ENCODE assay signal across 16 cellular contexts in genomic region chr1:162772571-162773154, GRCh38. TPM values are rescaled to one million over a fixed set of nuclear protein-coding genes. Genes with fewer than 3 reads are reported as not detected.
DNase-seq lines count a peak whose midpoint lies in the region; ATAC-seq and TF ChIP-seq lines count a peak whose summit lies in the region.
"Had no signal": no experiment of that assay in that cellular context is flagged by ENCODE, and none has a peak within 500 bp of the region (broad histone marks: within the 10 kb centered on the region; RNA-seq: fewer than 3 reads in every experiment).

No MANE protein-coding gene starts in this region.

- TF ChIP-seq POLR2A in heart left ventricle (IDR thresholded peaks at IDR 0.05), result no peak
- no peak for TF ChIP-seq POLR2A in vagina (IDR thresholded peaks at IDR 0.05)
- TF ChIP-seq POLR2A in ovary (IDR thresholded peaks at IDR 0.05), result no peak

- H3K36me3 Mint-ChIP-seq in HFFc6 (ENCODE audit: low read depth) (peaks cover 84% of the 10 kb centered on the region), mesothelial cell of epicardium (peaks cover 30% of the 10 kb centered on the region)

- H3K27me3 Mint-ChIP-seq in HFFc6 (ENCODE audit: insufficient read depth) (peaks cover 3% of the 10 kb centered on the region; the same call in 1 of the 2 replicates), mesothelial cell of epicardium (ENCODE audit: low read depth) (no peaks in the 10 kb centered on the region)

- H3K27me3 ChIP-seq in heart left ventricle (no peaks in the 10 kb centered on the region), vagina (no peaks in the 10 kb centered on the region), ovary (no peaks in the 10 kb centered on the region)

- H3K4me3 Mint-ChIP-seq in HFFc6, result no peak overlapping the region
- no peak overlapping the region for H3K4me3 Mint-ChIP-seq in mesothelial cell of epicardium
- H3K4me3 Mint-ChIP-seq: B cell had no signal

- H3K27ac ChIP-seq in heart left ventricle, result peak overlapping the region in 1 of 12 donors; percentile 34
- H3K27ac ChIP-seq in vagina, result peak overlapping the region; percentile 67
- no peak overlapping the region for H3K27ac ChIP-seq in ovary
- H3K27ac ChIP-seq: thoracic aorta, VCaP had no signal

- H3K4me3 ChIP-seq in cardiac fibroblast (replicated peaks in 1 of 2; ENCODE audit: low read depth in 2 of 2, low read length in 2 of 2), result no peak overlapping the region
- H3K4me3 ChIP-seq in heart left ventricle, result no peak overlapping the region
- H3K4me3 ChIP-seq in vagina, result no peak overlapping the region
- H3K4me3 ChIP-seq in ovary, result no peak overlapping the region
- no peak overlapping the region for H3K4me3 ChIP-seq in mucosa of descending colon
- H3K4me3 ChIP-seq: thoracic aorta had no signal

- no peak for TF ChIP-seq EP300 in ovary (IDR thresholded peaks at IDR 0.05)

- 76 to 87% (median 81%) methylated on average over 4 of the region's 4 CpGs for WGBS in heart left ventricle, 4 donors
- 48 to 66% (median 62%) methylated on average over 4 of the region's 4 CpGs for WGBS in ovary, 3 donors

- H3K4me1 ChIP-seq in heart left ventricle (no peaks in the 10 kb centered on the region), vagina (no peaks in the 10 kb centered on the region), ovary (ENCODE audit: insufficient read depth) (no peaks in the 10 kb centered on the region), mucosa of descending colon (ENCODE audit: low read depth) (no peaks in the 10 kb centered on the region)

- H3K9me3 ChIP-seq in heart left ventricle (no peaks in the 10 kb centered on the region), vagina (no peaks in the 10 kb centered on the region), ovary (no peaks in the 10 kb centered on the region), mucosa of descending colon (no peaks in the 10 kb centered on the region)
- H3K9me3 ChIP-seq: thoracic aorta had no signal

- H3K27ac Mint-ChIP-seq in HFFc6 (peak overlapping the region; percentile 54), mesothelial cell of epicardium (no peak overlapping the region)
- H3K27ac Mint-ChIP-seq: B cell had no signal

- DNase-seq in HFFc6 (peak; percentile 47), cardiac fibroblast (ENCODE audit: low read depth in 2 of 2) (peak; percentile 46 to 77), heart left ventricle (no peak), vagina (ENCODE audit: extremely low spot score in 2 of 2) (no peak), ovary (no peak), mesothelial cell of epicardium (ENCODE audit: low spot score in 2 of 2, unreplicated experiment in 2 of 2) (no peak), mucosa of descending colon (no peak)
- DNase-seq: activated CD8-positive, alpha-beta memory T cell treated with anti-CD3 and anti-CD28 coated beads, Interleukin-2, amount 50 U/mL, for 48 hours; activated gamma-delta T cell treated with Interleukin-2 at 50 U/mL for 16 hours; left cardiac atrium; NCI-H2107; NCI-H524 treated with DMSO at 0.1 percent for 48 hours; SHP77 treated with DMSO at 0.1 percent for 48 hours had no signal

- intact Hi-C loops in heart left ventricle (cut with DNase I) (loop anchor here in 2 of 10 donors (5.0 to 10.0 kb wide), 2 partner anchors 50 to 158 kb away; no protein-coding TSS in a partner anchor), vagina (cut with DNase I) (no loop called here), ovary (cut with DNase I) (no loop called here), mucosa of descending colon (cut with DNase I, micrococcal nuclease) (no loop called here)

- H3K9me3 Mint-ChIP-seq in HFFc6 (no peaks in the 10 kb centered on the region), mesothelial cell of epicardium (no peaks in the 10 kb centered on the region)

- peaks cover 35% of the 10 kb centered on the region for H3K4me1 Mint-ChIP-seq in HFFc6 (ENCODE audit: low read depth)
- no peaks in the 10 kb centered on the region for H3K4me1 Mint-ChIP-seq in mesothelial cell of epicardium
- H3K4me1 Mint-ChIP-seq: B cell had no signal

- TF ChIP-seq CTCF in HFFc6 (IDR thresholded peaks at IDR 0.05) (no peak), cardiac fibroblast (IDR thresholded peaks at IDR 0.05; ENCODE audit: low read depth, low read length) (peak; percentile 11), heart left ventricle (IDR thresholded peaks at IDR 0.05) (no peak), vagina (IDR thresholded peaks at IDR 0.05) (peak in 1 of 3 experiments; percentile 17), ovary (IDR thresholded peaks at IDR 0.05) (no peak), mesothelial cell of epicardium (IDR thresholded peaks at IDR 0.05; ENCODE audit: unreplicated experiment) (no peak), mucosa of descending colon (IDR thresholded peaks at IDR 0.05) (no peak)

- H3K36me3 ChIP-seq in heart left ventricle (peaks cover 0 to 96% (median 15%) of the 10 kb centered on the region in 9 donors), vagina (peaks cover 0 to 4% of the 10 kb centered on the region in 2 donors), ovary (no peaks in the 10 kb centered on the region), mucosa of descending colon (ENCODE audit: low read depth) (no peaks in the 10 kb centered on the region)

- ATAC-seq in heart left ventricle (peak; percentile 26 to 82 (median 62)), mucosa of descending colon (no peak)

RNA-seq across cellular contexts. Expression of gene HSD17B7, which starts 17.8 kb away (rescaled TPM):
- 1 to 10 TPM; 3.1 to 6.2 (median 4.4) TPM for total RNA-seq in HFFc6 (2021; fragmentation: NEBNext Ultra II Directional; extraction: Animal tissue kit (Norgen Biotek cat#: 25700))
- total RNA-seq in heart left ventricle (1 to 10 TPM; 2.6 to 6.9 (median 4.0) TPM), vagina (18.9 TPM), ovary (10 to 100 TPM in 6 of 7 donors, 1 to 10 TPM in 1; 9.0 to 32.0 (median 12.8) TPM), mesothelial cell of epicardium (14.7 to 19.7 TPM (median 17.3 TPM) in 3 replicates), mucosa of descending colon (10 to 100 TPM; 20.8 to 22.2 (median 21.3) TPM)
- polyA plus RNA-seq in heart left ventricle (10 to 100 TPM in 1 of 2 donors, 1 to 10 TPM in 1; 2.7 to 15.9 TPM), ovary (10 to 100 TPM; 11.3 to 17.7 TPM)

Comparison
In these comparisons a context has a peak if more than half of its experiments do, and no peak if none do; other contexts are left out.
1. DNase-seq: peak in HFFc6 (single experiment) and cardiac fibroblast (2 of 2); none in heart left ventricle (0 of 5), vagina (0 of 2), ovary (0 of 5), mesothelial cell of epicardium (0 of 2) and mucosa of descending colon (0 of 3).